ENCODE assay signal across 8 cellular contexts in the genomic region with DNA sequence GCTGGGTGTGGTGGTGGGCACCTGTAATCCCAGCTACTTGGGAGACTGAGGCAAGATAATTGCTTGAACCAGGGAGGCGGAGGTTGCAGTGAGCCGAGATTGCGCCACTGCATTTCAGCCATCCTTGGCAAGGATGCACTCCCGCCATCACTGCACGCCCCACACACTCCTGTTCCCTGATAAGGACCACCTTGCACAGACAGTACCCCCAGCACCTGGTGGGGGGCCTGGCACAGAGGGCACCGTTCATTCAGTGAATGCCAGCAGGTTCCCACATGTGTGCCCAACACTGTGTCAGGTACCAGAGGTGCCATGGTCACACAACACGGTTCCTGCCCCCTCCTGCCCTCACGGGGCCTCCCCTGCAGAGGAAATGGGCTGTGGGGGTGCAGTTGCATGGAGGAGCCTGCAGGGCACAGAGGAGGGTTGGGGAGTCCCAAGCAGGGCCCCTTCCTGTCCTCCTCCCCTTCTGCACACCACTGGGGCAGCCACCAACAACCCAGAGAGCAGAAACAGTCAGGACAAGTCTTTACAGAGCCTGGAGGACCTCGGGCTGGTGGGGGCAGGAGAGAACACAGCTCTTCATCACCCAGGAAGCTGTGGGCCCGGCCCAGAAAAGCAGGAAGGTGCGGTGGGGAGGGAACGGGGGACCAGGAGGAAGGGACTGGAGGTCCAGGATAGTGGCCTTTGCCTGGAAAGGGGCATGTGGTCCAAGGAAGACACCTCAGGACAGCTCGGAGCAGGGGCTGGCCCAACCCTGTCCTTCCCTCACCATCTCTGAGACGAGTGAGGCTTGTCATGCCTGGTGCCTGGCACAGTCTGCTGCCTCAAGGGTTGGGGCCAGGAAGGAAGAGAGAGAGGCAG. TPM values are rescaled to one million over a fixed set of nuclear protein-coding genes. Genes with fewer than 3 reads are reported as not detected.
DNase-seq lines count a peak whose midpoint lies in the region; ATAC-seq, FAIRE-seq and TF ChIP-seq lines count a peak whose summit lies in the region.

No MANE protein-coding gene starts in this region.

- H3K4me3 ChIP-seq in CD4-positive, alpha-beta memory T cell (ENCODE audit: low read length in 2 of 2) = no peak overlapping the region

- no peaks in the 10 kb centered on the region for H3K9me3 ChIP-seq in CD4-positive, alpha-beta memory T cell (ENCODE audit: control insufficient read depth in 1 of 2, low read length in 2 of 2)

- CTCF ChIA-PET in CD4-positive, alpha-beta memory T cell (lab: Charles Lee; ENCODE audit: partially characterized antibody) = interaction anchor here (1.0 to 3.1 kb wide), 5 partner anchors 9 to 64 kb away, joined by 3 to 26 read pairs (median 4); no protein-coding TSS in a partner anchor
- CTCF ChIA-PET in RWPE1 (lab: Yijun Ruan, JAX) = no interaction called here

- intact Hi-C loops in CD4-positive, alpha-beta memory T cell (cut with micrococcal nuclease) = loop anchor here (5.0 kb wide), 2 partner anchors 51 to 81 kb away; no protein-coding TSS in a partner anchor

- H3K27ac Mint-ChIP-seq in CD4-positive, alpha-beta memory T cell = peak overlapping the region; percentile 80 to 94 (median 89)

- FAIRE-seq in urothelium cell line (lab: Jason Lieb, UNC) = no peak

- H3K4me1 Mint-ChIP-seq in CD4-positive, alpha-beta memory T cell = peaks cover 38 to 65% (median 52%) of the 10 kb centered on the region in 4 donors

- no peaks in the 10 kb centered on the region for H3K27me3 Mint-ChIP-seq in CD4-positive, alpha-beta memory T cell

- peaks cover 64% of the 10 kb centered on the region for H3K4me1 ChIP-seq in CD4-positive, alpha-beta memory T cell (ENCODE audit: insufficient read depth, low read length)

- POLR2A ChIA-PET in CD4-positive, alpha-beta memory T cell (lab: Charles Lee; ENCODE audit: partially characterized antibody) = interaction anchor here (0.6 to 1.6 kb wide), 4 partner anchors 8 to 81 kb away, joined by 3 to 12 read pairs (median 4); a partner anchor contains a TSS
- POLR2A ChIA-PET in RWPE1 (lab: Yijun Ruan, JAX; ENCODE audit: low non-redundant PET) = no interaction called here

- H3K36me3 ChIP-seq in CD4-positive, alpha-beta memory T cell (ENCODE audit: insufficient read depth, low read length) = no peaks in the 10 kb centered on the region

- peak; percentile 54 to 71 (median 63) for DNase-seq in CD4-positive, alpha-beta memory T cell
- DNase-seq in RWPE1 (ENCODE audit: low spot score) (no peak), NCI-H1105 (lab: John Stamatoyannopoulos, UW) (no peak), urothelium cell line (ENCODE audit: low spot score) (no peak)
- peak; percentile 33 for DNase-seq in effector CD4-positive, alpha-beta T cell

- H3K27me3 ChIP-seq in CD4-positive, alpha-beta memory T cell (ENCODE audit: insufficient read depth, low read length) = no peaks in the 10 kb centered on the region

- peak overlapping the region; percentile 58 for H3K27ac ChIP-seq in CD4-positive, alpha-beta memory T cell (ENCODE audit: low read depth, low read length)
- H3K27ac ChIP-seq in RWPE1 = peak overlapping the region; percentile 54

- TF ChIP-seq CTCF in RWPE1 (conservative IDR thresholded peaks at IDR 0.05; ENCODE audit: low read depth) = no peak

- ATAC-seq in GM21367 (IDR thresholded peaks at IDR 0.05; ENCODE audit: unreplicated experiment) = peak; percentile 61
- ATAC-seq in HG02970 (IDR thresholded peaks at IDR 0.05; ENCODE audit: low FRiP score, unreplicated experiment) = no peak
- ATAC-seq in HG03565 (IDR thresholded peaks at IDR 0.05; ENCODE audit: unreplicated experiment) = no peak

- peak overlapping the region; percentile 46 to 85 (median 64) for H3K4me3 Mint-ChIP-seq in CD4-positive, alpha-beta memory T cell

- H3K9me3 Mint-ChIP-seq in CD4-positive, alpha-beta memory T cell = no peaks in the 10 kb centered on the region

- no peaks in the 10 kb centered on the region for H3K36me3 Mint-ChIP-seq in CD4-positive, alpha-beta memory T cell

RNA-seq across cellular contexts. Expression of a gene that starts 7.1 kb away (rescaled TPM):
- total RNA-seq in CD4-positive, alpha-beta memory T cell = not detected
- polyA plus RNA-seq in CD4-positive, alpha-beta memory T cell = 1 to 10 TPM in 1 of 2 donors, not detected in 1; 1.9 TPM

RNA-seq across cellular contexts. Expression of a gene that starts 23.1 kb away (rescaled TPM):
- 1 to 10 TPM; 7.0 to 8.0 TPM for total RNA-seq in CD4-positive, alpha-beta memory T cell
- 10 to 100 TPM; 10.0 to 14.4 TPM for polyA plus RNA-seq in CD4-positive, alpha-beta memory T cell

Comparison
In these comparisons a context has a peak if more than half of its experiments do, and no peak if none do; other contexts are left out.
1. DNase-seq: peak in CD4-positive, alpha-beta memory T cell (5 of 5) and effector CD4-positive, alpha-beta T cell (single experiment); none in RWPE1 (single experiment), NCI-H1105 (single experiment) and urothelium cell line (single experiment).